Comparison of ENCODE assay signal across 8 cellular contexts in genomic region chr15:71103102-71103676, GRCh38. TPM values are rescaled to one million over a fixed set of nuclear protein-coding genes. Genes with fewer than 3 reads are reported as not detected.
DNase-seq lines count a peak whose midpoint lies in the region; ATAC-seq and TF ChIP-seq lines count a peak whose summit lies in the region.

No MANE protein-coding gene starts in this region.

- DNase-seq in GM10266 (ENCODE audit: extremely low spot score) (no peak), RPMI8226 (peak; percentile 64), left ventricle myocardium superior (peak; percentile 61), GM19240 (ENCODE audit: insufficient read length, low spot score) (no peak), NCI-H446 (lab: John Stamatoyannopoulos, UW) (no peak)
- no peak for DNase-seq in activated CD8-positive, alpha-beta memory T cell treated with anti-CD3 and anti-CD28 coated beads for 24 hours
- no peak for DNase-seq in activated naive CD4-positive, alpha-beta T cell (lab: John Stamatoyannopoulos, UW)

- intact Hi-C loops in left ventricle myocardium superior (cut with micrococcal nuclease), result no loop called here

- TF ChIP-seq CTCF in GM10266 (IDR thresholded peaks at IDR 0.05; ENCODE audit: control insufficient read depth, insufficient read depth, low read depth, missing control alignments), result peak; percentile 29

- ATAC-seq in HG02642 (IDR thresholded peaks at IDR 0.05; ENCODE audit: poor library complexity, unreplicated experiment) (peak; percentile 68), left ventricle myocardium superior (peak; percentile 72)

RNA-seq across cellular contexts. Expression of gene THSD4, which starts 12.1 kb away (rescaled TPM):
- total RNA-seq in left ventricle myocardium superior, result 80.7 TPM

Comparison
In these comparisons a context has a peak if more than half of its experiments do, and no peak if none do; other contexts are left out.
1. DNase-seq: peak in RPMI8226 (single experiment) and left ventricle myocardium superior (single experiment); none in GM10266 (single experiment), activated CD8-positive, alpha-beta memory T cell treated with anti-CD3 and anti-CD28 coated beads for 24 hours (single experiment), GM19240 (single experiment), NCI-H446 (0 of 2) and activated naive CD4-positive, alpha-beta T cell (0 of 4).